Comparison of ENCODE assay signal across 25 cellular contexts in the genomic region with DNA sequence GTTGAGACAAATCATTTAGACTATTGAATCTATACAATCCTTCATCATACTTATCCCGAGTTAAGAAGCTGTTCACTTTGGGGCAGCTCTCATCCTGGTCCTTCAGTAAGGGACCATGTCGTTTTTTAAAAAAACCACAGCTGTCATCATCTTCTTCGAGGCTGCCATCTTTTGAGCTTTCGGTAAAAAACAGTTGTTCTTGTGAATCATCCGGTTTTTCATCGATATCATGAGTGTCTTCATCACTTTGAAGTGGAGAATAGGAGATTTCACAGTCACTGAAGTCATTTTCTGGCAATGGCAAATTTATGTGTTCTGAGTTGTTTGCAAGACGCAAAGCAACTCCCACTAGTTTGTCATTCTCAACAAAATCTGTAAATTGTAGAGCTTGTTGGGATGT. TPM values are rescaled to one million over a fixed set of nuclear protein-coding genes. Genes with fewer than 3 reads are reported as not detected.
DNase-seq lines count a peak whose midpoint lies in the region; ATAC-seq and TF ChIP-seq lines count a peak whose summit lies in the region.
"Had no signal": no experiment of that assay in that cellular context is flagged by ENCODE, and none has a peak within 500 bp of the region (broad histone marks: within the 10 kb centered on the region; RNA-seq: fewer than 3 reads in every experiment).

No MANE protein-coding gene starts in this region.

- H3K27ac ChIP-seq in OCI-LY1 (ENCODE audit: low read depth, low read length, poor library complexity, severe bottlenecking) (no peak overlapping the region), prostate gland (peak overlapping the region; percentile 24 to 26)
- H3K27ac ChIP-seq: BLaER1, cardiac muscle cell, esophagus muscularis mucosa, left ventricle myocardium inferior, ovary, thyroid gland had no signal

- H3K4me2 ChIP-seq in OCI-LY1 (ENCODE audit: low read length): peak overlapping the region; percentile 93
- H3K4me2 ChIP-seq: BLaER1 had no signal

- no peaks in the 10 kb centered on the region for H3K9me2 ChIP-seq in OCI-LY1 (ENCODE audit: low read depth, low read length)

- H3K27me3 Mint-ChIP-seq in activated naive CD4-positive, alpha-beta T cell treated with anti-CD3 and anti-CD28 coated beads, Interleukin-2, amount 10 ng/mL, durations not matched to agents 7 days and 5 days: no peaks in the 10 kb centered on the region
- H3K27me3 Mint-ChIP-seq in activated naive CD4-positive, alpha-beta T cell treated with anti-CD3 and anti-CD28 coated beads for 36 hours (ENCODE audit: low read depth): no peaks in the 10 kb centered on the region
- H3K27me3 Mint-ChIP-seq in activated T-helper 17 cell treated with anti-CD3 and anti-CD28 coated beads, Interleukin-2, amount 50 U/mL, for 72 hours: no peaks in the 10 kb centered on the region

- no peak overlapping the region for H3K4me3 ChIP-seq in OCI-LY1 (ENCODE audit: low read depth, low read length, poor library complexity, severe bottlenecking)
- no peak overlapping the region for H3K4me3 ChIP-seq in prostate gland
- H3K4me3 ChIP-seq: BLaER1, cardiac muscle cell, esophagus muscularis mucosa, left ventricle myocardium inferior, ovary, thyroid gland had no signal

- H3K4me3 Mint-ChIP-seq in activated naive CD4-positive, alpha-beta T cell treated with anti-CD3 and anti-CD28 coated beads, Interleukin-2, amount 10 ng/mL, durations not matched to agents 7 days and 5 days: peak overlapping the region; percentile 9
- no peak overlapping the region for H3K4me3 Mint-ChIP-seq in activated naive CD4-positive, alpha-beta T cell treated with anti-CD3 and anti-CD28 coated beads for 36 hours
- H3K4me3 Mint-ChIP-seq in activated T-helper 17 cell treated with anti-CD3 and anti-CD28 coated beads, Interleukin-2, amount 50 U/mL, for 72 hours: peak overlapping the region; percentile 68
- H3K4me3 Mint-ChIP-seq: endodermal cell had no signal

- DNase-seq in activated naive CD4-positive, alpha-beta T cell treated with anti-CD3 and anti-CD28 coated beads, Interleukin-2, amount 10 ng/mL, durations not matched to agents 7 days and 5 days: no peak
- DNase-seq in activated naive CD4-positive, alpha-beta T cell treated with anti-CD3 and anti-CD28 coated beads for 36 hours: no peak
- DNase-seq in prostate gland (ENCODE audit: low spot score): no peak
- no peak for DNase-seq in nucleus accumbens (lab: John Stamatoyannopoulos, UW)
- DNase-seq: ACHN; anterior cingulate cortex; endodermal cell; hippocampal formation; left ventricle myocardium inferior; NCI-H1417; NCI-H446 treated with DMSO at 0.1 percent for 48 hours; ovary; right cardiac atrium; stimulated activated CD4-positive, alpha-beta T cell treated with anti-CD3 and anti-CD28 coated beads, Interleukin-12 subunit alpha, Interleukin-12 subunit beta, amount 100 ng/mL, for 4 hours; stimulated activated naive CD8-positive, alpha-beta T cell treated with anti-CD3 and anti-CD28 coated beads, Interleukin-15, Interleukin-2, amounts not matched to agents 100 U/mL and 50 U/mL, for 24 hours; thyroid gland had no signal

- H3K4me1 ChIP-seq in OCI-LY1 (ENCODE audit: insufficient read depth, low read length, severe bottlenecking) (peaks cover 47% of the 10 kb centered on the region), prostate gland (replicated peaks) (no peaks in the 10 kb centered on the region)

- 0 out of 2 replicates have a peak, but pooled peaks cover 5% of the 10 kb centered on the region for H3F3A ChIP-seq in OCI-LY1 (ENCODE audit: insufficient read depth, low read length)

- H3K9me3 ChIP-seq in OCI-LY1 (ENCODE audit: low read length) (no peaks in the 10 kb centered on the region), prostate gland (no peaks in the 10 kb centered on the region)
- H3K9me3 ChIP-seq: BLaER1, esophagus muscularis mucosa, left ventricle myocardium inferior, ovary, thyroid gland had no signal

- peak overlapping the region; percentile 55 for H3K27ac Mint-ChIP-seq in activated naive CD4-positive, alpha-beta T cell treated with anti-CD3 and anti-CD28 coated beads, Interleukin-2, amount 10 ng/mL, durations not matched to agents 7 days and 5 days
- H3K27ac Mint-ChIP-seq in activated naive CD4-positive, alpha-beta T cell treated with anti-CD3 and anti-CD28 coated beads for 36 hours: no peak overlapping the region
- H3K27ac Mint-ChIP-seq in activated T-helper 17 cell treated with anti-CD3 and anti-CD28 coated beads, Interleukin-2, amount 50 U/mL, for 72 hours: peak overlapping the region; percentile 70
- H3K27ac Mint-ChIP-seq: endodermal cell had no signal

- WGBS in prostate gland: 84% methylated on average over 7 of the region's 7 CpGs

- H3K27me3 ChIP-seq in OCI-LY1 (ENCODE audit: insufficient read depth, low read length): no peaks in the 10 kb centered on the region
- H3K27me3 ChIP-seq in prostate gland (replicated peaks; ENCODE audit: insufficient read depth): no peaks in the 10 kb centered on the region
- H3K27me3 ChIP-seq: BLaER1, cardiac muscle cell, esophagus muscularis mucosa, ovary, thyroid gland had no signal

- TF ChIP-seq CTCF in OCI-LY1 (IDR thresholded peaks at IDR 0.05; ENCODE audit: low read length) (no peak), prostate gland (IDR thresholded peaks at IDR 0.05) (no peak)

- H3K36me3 Mint-ChIP-seq in activated naive CD4-positive, alpha-beta T cell treated with anti-CD3 and anti-CD28 coated beads, Interleukin-2, amount 10 ng/mL, durations not matched to agents 7 days and 5 days: peaks cover 44% of the 10 kb centered on the region
- H3K36me3 Mint-ChIP-seq in activated naive CD4-positive, alpha-beta T cell treated with anti-CD3 and anti-CD28 coated beads for 36 hours (ENCODE audit: low read depth): peaks cover 24% of the 10 kb centered on the region
- H3K36me3 Mint-ChIP-seq in activated T-helper 17 cell treated with anti-CD3 and anti-CD28 coated beads, Interleukin-2, amount 50 U/mL, for 72 hours (ENCODE audit: low read depth): peaks cover 42% of the 10 kb centered on the region

- peaks cover 14% of the 10 kb centered on the region; the same call in 1 of the 2 replicates for H3K36me3 ChIP-seq in OCI-LY1 (ENCODE audit: insufficient read depth, low read length)
- H3K36me3 ChIP-seq in prostate gland: no peaks in the 10 kb centered on the region
- H3K36me3 ChIP-seq: BLaER1, ovary had no signal

- no peaks in the 10 kb centered on the region for H3K9me3 Mint-ChIP-seq in activated naive CD4-positive, alpha-beta T cell treated with anti-CD3 and anti-CD28 coated beads, Interleukin-2, amount 10 ng/mL, durations not matched to agents 7 days and 5 days
- H3K9me3 Mint-ChIP-seq in activated naive CD4-positive, alpha-beta T cell treated with anti-CD3 and anti-CD28 coated beads for 36 hours: no peaks in the 10 kb centered on the region
- no peaks in the 10 kb centered on the region for H3K9me3 Mint-ChIP-seq in activated T-helper 17 cell treated with anti-CD3 and anti-CD28 coated beads, Interleukin-2, amount 50 U/mL, for 72 hours
- H3K9me3 Mint-ChIP-seq: endodermal cell had no signal

- H2AFZ ChIP-seq in OCI-LY1 (ENCODE audit: low read length): no peak overlapping the region

- H3K79me2 ChIP-seq in OCI-LY1 (ENCODE audit: insufficient read depth, low read length): no peaks in the 10 kb centered on the region

- CTCF ChIA-PET in activated naive CD4-positive, alpha-beta T cell treated with anti-CD3 and anti-CD28 coated beads, Interleukin-2, amount 10 ng/mL, durations not matched to agents 7 days and 5 days (lab: Charles Lee): no interaction called here
- CTCF ChIA-PET in activated naive CD4-positive, alpha-beta T cell treated with anti-CD3 and anti-CD28 coated beads for 36 hours (lab: Charles Lee): interaction anchor here (0.7 to 0.9 kb wide), 2 partner anchors 48 to 252 kb away, joined by 3 read pairs; no protein-coding TSS in a partner anchor

- H4K20me1 ChIP-seq in OCI-LY1 (ENCODE audit: insufficient read depth, low read length): no peaks in the 10 kb centered on the region
- H4K20me1 ChIP-seq: BLaER1 had no signal

- H3K9ac ChIP-seq in OCI-LY1 (ENCODE audit: low read length): no peak overlapping the region
- H3K9ac ChIP-seq: BLaER1 had no signal

- intact Hi-C loops in activated naive CD4-positive, alpha-beta T cell treated with anti-CD3 and anti-CD28 coated beads for 36 hours (cut with micrococcal nuclease): loop anchor here (5.0 to 10.0 kb wide), 6 partner anchors 53 to 972 kb away; a partner anchor contains a TSS
- intact Hi-C loops in prostate gland (cut with DNase I): no loop called here

- TF ChIP-seq POLR2A in prostate gland (IDR thresholded peaks at IDR 0.05): no peak

- peaks cover 55% of the 10 kb centered on the region for H3K4me1 Mint-ChIP-seq in activated naive CD4-positive, alpha-beta T cell treated with anti-CD3 and anti-CD28 coated beads, Interleukin-2, amount 10 ng/mL, durations not matched to agents 7 days and 5 days
- peaks cover 22% of the 10 kb centered on the region for H3K4me1 Mint-ChIP-seq in activated naive CD4-positive, alpha-beta T cell treated with anti-CD3 and anti-CD28 coated beads for 36 hours (ENCODE audit: low read depth)
- H3K4me1 Mint-ChIP-seq in activated T-helper 17 cell treated with anti-CD3 and anti-CD28 coated beads, Interleukin-2, amount 50 U/mL, for 72 hours: peaks cover 15% of the 10 kb centered on the region

- peak; percentile 31 for ATAC-seq in activated T-helper 17 cell treated with anti-CD3 and anti-CD28 coated beads, Interleukin-2, amount 50 U/mL, for 72 hours (replicated peaks)
- ATAC-seq in HG02678 (IDR thresholded peaks at IDR 0.05; ENCODE audit: unreplicated experiment): no peak
- ATAC-seq in HG03565 (IDR thresholded peaks at IDR 0.05; ENCODE audit: unreplicated experiment): no peak
- ATAC-seq: HCT116; HepG2; right cardiac atrium; stimulated activated naive CD8-positive, alpha-beta T cell treated with anti-CD3 and anti-CD28 coated beads, Interleukin-15, Interleukin-2, amounts not matched to agents 100 U/mL and 50 U/mL, for 24 hours had no signal

RNA-seq across cellular contexts. Expression of a gene that starts 3.9 kb away (rescaled TPM):
- total RNA-seq in activated naive CD4-positive, alpha-beta T cell treated with anti-CD3 and anti-CD28 coated beads for 36 hours: 1 to 10 TPM; 8.1 to 8.7 TPM
- 10 to 100 TPM in 1 of 2 donors, 1 to 10 TPM in 1; 7.9 to 13.5 TPM for total RNA-seq in activated T-helper 17 cell treated with anti-CD3 and anti-CD28 coated beads, Interleukin-2, amount 50 U/mL, for 72 hours
- total RNA-seq in prostate gland: 1 to 10 TPM; 6.2 to 9.7 TPM

RNA-seq across cellular contexts. Expression of a gene that starts 4.5 kb away (rescaled TPM):
- total RNA-seq in activated naive CD4-positive, alpha-beta T cell treated with anti-CD3 and anti-CD28 coated beads for 36 hours: 10 to 100 TPM; 12.6 to 13.9 TPM
- 10 to 100 TPM; 14.0 to 20.5 TPM for total RNA-seq in activated T-helper 17 cell treated with anti-CD3 and anti-CD28 coated beads, Interleukin-2, amount 50 U/mL, for 72 hours
- total RNA-seq in prostate gland: 10 to 100 TPM; 49.4 to 89.5 TPM
